In the genomic region with DNA sequence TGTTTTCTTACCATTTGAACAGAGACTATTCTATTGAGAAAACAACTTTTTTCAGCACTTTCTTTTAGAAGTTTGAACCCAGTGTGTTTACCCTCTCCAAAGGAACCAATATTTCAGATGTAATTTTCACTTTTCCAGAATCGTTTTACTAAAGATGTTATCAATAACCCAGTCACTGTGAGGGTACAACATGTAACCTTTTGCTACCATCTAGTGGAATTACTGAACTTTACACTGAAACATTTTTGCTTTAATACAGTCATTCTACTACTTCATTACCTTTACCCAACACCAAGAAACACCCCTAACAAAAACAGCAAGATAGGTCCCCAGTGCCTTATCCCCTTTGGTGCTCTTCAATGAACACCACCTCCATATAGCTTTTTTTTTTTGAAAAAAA, we compare ENCODE assay signal across 11 cellular contexts. TPM values are rescaled to one million over a fixed set of nuclear protein-coding genes. Genes with fewer than 3 reads are reported as not detected.
DNase-seq lines count a peak whose midpoint lies in the region; ATAC-seq and TF ChIP-seq lines count a peak whose summit lies in the region.
"Had no signal": no experiment of that assay in that cellular context is flagged by ENCODE, and none has a peak within 500 bp of the region (broad histone marks: within the 10 kb centered on the region; RNA-seq: fewer than 3 reads in every experiment).

No MANE protein-coding gene starts in this region.

- ATAC-seq in GM23338 (no peak), Panc1 (no peak)

- H2AFZ ChIP-seq in GM23338, result no peak overlapping the region

- H3K9me3 ChIP-seq in BE2C (no peaks in the 10 kb centered on the region), Panc1 (ENCODE audit: control insufficient read depth, insufficient read depth, low read depth, low read length) (no peaks in the 10 kb centered on the region)
- H3K9me3 ChIP-seq: HAP-1 had no signal

- TF ChIP-seq CTCF in BE2C (IDR thresholded peaks at IDR 0.05; ENCODE audit: low read depth, low read length), result peak; percentile 38; the same call in 1 of the 2 replicates
- TF ChIP-seq CTCF in GM23338 (conservative IDR thresholded peaks at IDR 0.05; ENCODE audit: low read depth in 2 of 2), result peak; percentile 18 to 22; a peak in 1 of 4 replicates
- TF ChIP-seq CTCF in Panc1 (IDR thresholded peaks at IDR 0.05), result peak; percentile 35; the same call in 1 of the 2 replicates
- TF ChIP-seq CTCF in fibroblast of pulmonary artery (IDR thresholded peaks at IDR 0.05; ENCODE audit: low read length, missing control alignments), result peak; percentile 7
- no peak for TF ChIP-seq CTCF in lower leg skin (IDR thresholded peaks at IDR 0.05)
- peak in 17 of 56 donors; percentile 5 to 44 (median 18) for TF ChIP-seq CTCF in dorsolateral prefrontal cortex (IDR thresholded peaks at IDR 0.05 in 54 of 56, conservative IDR thresholded peaks at IDR 0.05 in 2 of 56; ENCODE audit: low read depth in 1 of 56, partially characterized antibody in 56 of 56)

- no peaks in the 10 kb centered on the region for H3K4me1 Mint-ChIP-seq in GM23338

- H3K4me2 ChIP-seq in GM23338, result no peak overlapping the region

- intact Hi-C loops in Panc1 (cut with micrococcal nuclease; ENCODE audit: unreplicated experiment), result no loop called here
- intact Hi-C loops in lower leg skin (cut with DNase I; ENCODE audit: low total_unique reads), result loop anchor here (5.0 kb wide), 1 partner anchor 1462 kb away; no protein-coding TSS in a partner anchor
- intact Hi-C loops in dorsolateral prefrontal cortex (cut with DNase I), result no loop called here

- no peaks in the 10 kb centered on the region for H3F3A ChIP-seq in GM23338 (replicated peaks; ENCODE audit: low read depth)

- H3K4me3 Mint-ChIP-seq in GM23338, result no peak overlapping the region
- H3K4me3 Mint-ChIP-seq: dendritic cell treated with granulocyte-macrophage colony-stimulating factor and Interleukin-4, amounts not matched to agents 40 ng/mL and 50 ng/mL, for 4 days had no signal

- no peaks in the 10 kb centered on the region for H3K36me3 ChIP-seq in BE2C
- no peaks in the 10 kb centered on the region for H3K36me3 ChIP-seq in GM23338 (ENCODE audit: insufficient read depth)
- no peaks in the 10 kb centered on the region for H3K36me3 ChIP-seq in Panc1 (ENCODE audit: control insufficient read depth, insufficient read depth, low read length)
- H3K36me3 ChIP-seq: HAP-1 had no signal

- DNase-seq in BE2C (no peak), GM23338 (ENCODE audit: low spot score) (no peak), Panc1 (ENCODE audit: low read depth, low spot score) (no peak), fibroblast of pulmonary artery (ENCODE audit: low read depth) (peak; percentile 3), lower leg skin (ENCODE audit: low spot score in 2 of 2) (no peak), KG1 (lab: John Stamatoyannopoulos, UW) (no peak), dorsolateral prefrontal cortex (no peak)
- no peak for DNase-seq in stimulated activated CD4-positive, alpha-beta T cell treated with anti-CD3 and anti-CD28 coated beads, Interleukin-4, amount 100 ng/mL, for 1 hour
- DNase-seq: T-helper 9 cell had no signal

- no peak overlapping the region for H3K27ac Mint-ChIP-seq in GM23338
- H3K27ac Mint-ChIP-seq: dendritic cell treated with granulocyte-macrophage colony-stimulating factor and Interleukin-4, amounts not matched to agents 40 ng/mL and 50 ng/mL, for 4 days had no signal

- no peaks in the 10 kb centered on the region for H3K9me2 ChIP-seq in GM23338 (ENCODE audit: insufficient read depth)

- H3K27me3 ChIP-seq in BE2C (no peaks in the 10 kb centered on the region), GM23338 (ENCODE audit: insufficient read depth) (no peaks in the 10 kb centered on the region), Panc1 (ENCODE audit: control insufficient read depth, insufficient read depth, low read length) (no peaks in the 10 kb centered on the region), dorsolateral prefrontal cortex (peaks cover 0 to 59% (median 10%) of the 10 kb centered on the region in 45 donors)

- no peaks in the 10 kb centered on the region for H3K36me3 Mint-ChIP-seq in GM23338 (ENCODE audit: low read depth)

- in situ Hi-C loops in Panc1 (cut with HindIII; ENCODE audit: low pct_unique_long_range_greater_than_20kb, low sequenced_read_pairs), result no loop called here

- peaks cover 3% of the 10 kb centered on the region; the same call in 2 of the 3 replicates for H3K9me3 Mint-ChIP-seq in GM23338
- H3K9me3 Mint-ChIP-seq: dendritic cell treated with granulocyte-macrophage colony-stimulating factor and Interleukin-4, amounts not matched to agents 40 ng/mL and 50 ng/mL, for 4 days had no signal

- no peaks in the 10 kb centered on the region for H4K20me1 ChIP-seq in GM23338 (replicated peaks; ENCODE audit: insufficient read depth)

- H3K27ac ChIP-seq in GM23338 (ENCODE audit: low read depth), result no peak overlapping the region
- H3K27ac ChIP-seq in Panc1 (ENCODE audit: low read length), result no peak overlapping the region
- H3K27ac ChIP-seq in dorsolateral prefrontal cortex, result no peak overlapping the region

- no peak for TF ChIP-seq POLR2A in lower leg skin (IDR thresholded peaks at IDR 0.05)

- no peaks in the 10 kb centered on the region for H3K27me3 Mint-ChIP-seq in GM23338 (ENCODE audit: insufficient read depth, low read depth, poor library complexity)
- H3K27me3 Mint-ChIP-seq: dendritic cell treated with granulocyte-macrophage colony-stimulating factor and Interleukin-4, amounts not matched to agents 40 ng/mL and 50 ng/mL, for 4 days had no signal

- CTCF ChIA-PET in Panc1 (lab: Charles Lee), result interaction anchor here (0.6 kb wide), 1 partner anchor 582 kb away, joined by 5 read pairs; no protein-coding TSS in a partner anchor

- POLR2A ChIA-PET in Panc1 (lab: Charles Lee), result interaction anchor here (0.7 kb wide), 1 partner anchor 39 kb away, joined by 9 read pairs; no protein-coding TSS in a partner anchor

- no peaks in the 10 kb centered on the region for H3K79me2 ChIP-seq in GM23338 (replicated peaks; ENCODE audit: insufficient read depth)

- H3K4me3 ChIP-seq in BE2C (ENCODE audit: low read depth, low read length) (no peak overlapping the region), GM23338 (no peak overlapping the region), Panc1 (ENCODE audit: low read depth in 2 of 2, low read length in 2 of 2) (no peak overlapping the region), fibroblast of pulmonary artery (replicated peaks; ENCODE audit: low read depth, low read length) (no peak overlapping the region), lower leg skin (ENCODE audit: low read depth, poor library complexity, severe bottlenecking) (no peak overlapping the region), dorsolateral prefrontal cortex (no peak overlapping the region)
- H3K4me3 ChIP-seq: HAP-1 had no signal

- H3K4me1 ChIP-seq in BE2C (no peaks in the 10 kb centered on the region), GM23338 (ENCODE audit: insufficient read depth) (no peaks in the 10 kb centered on the region), Panc1 (ENCODE audit: control insufficient read depth, insufficient read depth, low read length) (no peaks in the 10 kb centered on the region)
- H3K4me1 ChIP-seq: HAP-1 had no signal

- BruUV-seq in Panc1 (replicated peaks; lab: Mats Ljungman, UMichigan), result no TSS peak

- 0 to 9% methylated on average over 1 of the region's 1 CpG for WGBS in lower leg skin, 2 donors

TF ChIP-seq in GM23338, 12 proteins besides CTCF, POLR2A, EP300 and RAD21 (continues in another document):
- TF ChIP-seq STAT1 (IDR thresholded peaks at IDR 0.05; ENCODE audit: unreplicated experiment) (no peak), ZNF114 (CRISPR knock-in tag; IDR thresholded peaks at IDR 0.05) (no peak), NANOG (IDR thresholded peaks at IDR 0.05; ENCODE audit: borderline replicate concordance) (no peak), POLR2AphosphoS5 (IDR thresholded peaks at IDR 0.05; ENCODE audit: low read depth) (no peak)

RNA-seq across cellular contexts. Expression of gene PRDX4, which starts 33.1 kb away (rescaled TPM):
- 222 TPM for polyA plus RNA-seq in BE2C (2012; ENCODE audit: insufficient read depth, insufficient read length, low read depth)
- total RNA-seq in GM23338 (2014; rRNA removed; shearing (Covaris generic)), result 101 and 139 TPM in 2 replicates
- 101 and 103 TPM in 2 replicates for polyA plus RNA-seq in GM23338 (2016; fragmentation: Nextera tagmentation; extraction: Ambion mirVana)
- total RNA-seq in Panc1 (2021; ENCODE audit: unreplicated experiment) (106 TPM), lower leg skin (10 to 100 TPM; 39.6 to 68.0 (median 49.9) TPM), dorsolateral prefrontal cortex (10 to 100 TPM in 119 of 120 experiments, 1 to 10 TPM in 1; 9.9 to 31.7 (median 15.4) TPM)
- polyA plus RNA-seq in Panc1 (2012; ENCODE audit: insufficient read length), result 99.2 TPM

Comparison
In these comparisons a context has a peak if more than half of its experiments do, and no peak if none do; other contexts are left out.
1. CTCF ChIP-seq: peak in BE2C (single experiment), GM23338 (2 of 2), Panc1 (single experiment) and fibroblast of pulmonary artery (single experiment); none in lower leg skin (0 of 3).